1 cellular context compared by ENCODE assay signal in the genomic region with DNA sequence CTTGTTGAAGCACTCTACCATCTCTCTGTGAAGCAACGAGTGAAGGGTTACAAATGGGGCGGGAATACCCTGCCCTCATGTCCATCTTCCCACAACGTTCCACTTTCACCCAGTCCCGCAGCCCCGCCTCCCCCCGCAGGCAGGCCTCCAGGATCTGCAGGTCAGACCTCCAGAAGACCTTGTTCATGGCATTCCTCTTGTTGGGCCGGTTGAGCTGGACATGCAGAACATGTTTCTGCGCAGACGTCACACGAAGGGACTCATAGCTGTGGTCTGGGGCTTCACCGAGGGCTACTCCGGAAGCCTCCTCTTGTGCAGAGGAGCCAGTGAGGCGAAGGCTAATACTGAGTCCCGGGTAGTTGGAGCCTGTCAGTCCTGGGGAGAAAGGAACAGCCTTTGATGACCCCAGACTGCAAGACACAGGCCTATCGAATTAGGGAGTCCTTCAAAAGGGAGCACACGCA.
TF ChIP-seq lines count a peak whose summit lies in the region.

No MANE protein-coding gene starts in this region.

TF ChIP-seq in HepG2, 621 proteins besides CTCF, POLR2A, EP300 and RAD21 (continued from another document and continues in another):
- TF ChIP-seq, protein P1, sequence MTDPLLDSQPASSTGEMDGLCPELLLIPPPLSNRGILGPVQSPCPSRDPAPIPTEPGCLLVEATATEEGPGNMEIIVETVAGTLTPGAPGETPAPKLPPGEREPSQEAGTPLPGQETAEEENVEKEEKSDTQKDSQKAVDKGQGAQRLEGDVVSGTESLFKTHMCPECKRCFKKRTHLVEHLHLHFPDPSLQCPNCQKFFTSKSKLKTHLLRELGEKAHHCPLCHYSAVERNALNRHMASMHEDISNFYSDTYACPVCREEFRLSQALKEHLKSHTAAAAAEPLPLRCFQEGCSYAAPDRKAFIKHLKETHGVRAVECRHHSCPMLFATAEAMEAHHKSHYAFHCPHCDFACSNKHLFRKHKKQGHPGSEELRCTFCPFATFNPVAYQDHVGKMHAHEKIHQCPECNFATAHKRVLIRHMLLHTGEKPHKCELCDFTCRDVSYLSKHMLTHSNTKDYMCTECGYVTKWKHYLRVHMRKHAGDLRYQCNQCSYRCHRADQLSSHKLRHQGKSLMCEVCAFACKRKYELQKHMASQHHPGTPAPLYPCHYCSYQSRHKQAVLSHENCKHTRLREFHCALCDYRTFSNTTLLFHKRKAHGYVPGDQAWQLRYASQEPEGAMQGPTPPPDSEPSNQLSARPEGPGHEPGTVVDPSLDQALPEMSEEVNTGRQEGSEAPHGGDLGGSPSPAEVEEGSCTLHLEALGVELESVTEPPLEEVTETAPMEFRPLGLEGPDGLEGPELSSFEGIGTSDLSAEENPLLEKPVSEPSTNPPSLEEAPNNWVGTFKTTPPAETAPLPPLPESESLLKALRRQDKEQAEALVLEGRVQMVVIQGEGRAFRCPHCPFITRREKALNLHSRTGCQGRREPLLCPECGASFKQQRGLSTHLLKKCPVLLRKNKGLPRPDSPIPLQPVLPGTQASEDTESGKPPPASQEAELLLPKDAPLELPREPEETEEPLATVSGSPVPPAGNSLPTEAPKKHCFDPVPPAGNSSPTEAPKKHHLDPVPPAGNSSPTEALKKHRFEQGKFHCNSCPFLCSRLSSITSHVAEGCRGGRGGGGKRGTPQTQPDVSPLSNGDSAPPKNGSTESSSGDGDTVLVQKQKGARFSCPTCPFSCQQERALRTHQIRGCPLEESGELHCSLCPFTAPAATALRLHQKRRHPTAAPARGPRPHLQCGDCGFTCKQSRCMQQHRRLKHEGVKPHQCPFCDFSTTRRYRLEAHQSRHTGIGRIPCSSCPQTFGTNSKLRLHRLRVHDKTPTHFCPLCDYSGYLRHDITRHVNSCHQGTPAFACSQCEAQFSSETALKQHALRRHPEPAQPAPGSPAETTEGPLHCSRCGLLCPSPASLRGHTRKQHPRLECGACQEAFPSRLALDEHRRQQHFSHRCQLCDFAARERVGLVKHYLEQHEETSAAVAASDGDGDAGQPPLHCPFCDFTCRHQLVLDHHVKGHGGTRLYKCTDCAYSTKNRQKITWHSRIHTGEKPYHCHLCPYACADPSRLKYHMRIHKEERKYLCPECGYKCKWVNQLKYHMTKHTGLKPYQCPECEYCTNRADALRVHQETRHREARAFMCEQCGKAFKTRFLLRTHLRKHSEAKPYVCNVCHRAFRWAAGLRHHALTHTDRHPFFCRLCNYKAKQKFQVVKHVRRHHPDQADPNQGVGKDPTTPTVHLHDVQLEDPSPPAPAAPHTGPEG (CRISPR knock-in tag; IDR thresholded peaks at IDR 0.05) = peak; percentile 59; the same call in 1 of the 2 replicates
- TF ChIP-seq HCFC1 (IDR thresholded peaks at IDR 0.05; ENCODE audit: low read depth, low read length) (no peak), ZNF747 (CRISPR knock-in tag; IDR thresholded peaks at IDR 0.05; ENCODE audit: borderline replicate concordance) (peak; percentile 28; the same call in 1 of the 2 replicates), ZNF530 (CRISPR knock-in tag; IDR thresholded peaks at IDR 0.05; ENCODE audit: low read depth) (no peak), ZNF75D (CRISPR knock-in tag; IDR thresholded peaks at IDR 0.05; ENCODE audit: borderline replicate concordance) (no peak), HIVEP1 (CRISPR knock-in tag; IDR thresholded peaks at IDR 0.05) (peak; percentile 40; the same call in 1 of the 2 replicates), KMT2A (CRISPR knock-in tag; IDR thresholded peaks at IDR 0.05) (no peak), NFKB2 (CRISPR knock-in tag; IDR thresholded peaks at IDR 0.05; ENCODE audit: borderline replicate concordance) (peak; percentile 78; the same call in 1 of the 2 replicates), PPARG (CRISPR knock-in tag; conservative IDR thresholded peaks at IDR 0.05) (peak; percentile 99), SAFB2 (CRISPR knock-in tag; IDR thresholded peaks at IDR 0.05; ENCODE audit: borderline replicate concordance, low read depth) (no peak; the same call in 1 of the 2 replicates), NFKBIZ (CRISPR knock-in tag; IDR thresholded peaks at IDR 0.05) (no peak), SNAPC2 (CRISPR knock-in tag; IDR thresholded peaks at IDR 0.05) (no peak), SP5 (CRISPR knock-in tag; IDR thresholded peaks at IDR 0.05; ENCODE audit: borderline replicate concordance, low read depth) (peak; percentile 92), ZBTB1 (CRISPR knock-in tag; IDR thresholded peaks at IDR 0.05; ENCODE audit: borderline replicate concordance) (no peak), RBM39 (IDR thresholded peaks at IDR 0.05; ENCODE audit: low read depth, low read length, poor library complexity, severe bottlenecking) (peak; percentile 36), MAZ (IDR thresholded peaks at IDR 0.05; ENCODE audit: borderline replicate concordance, low read depth, low read length) (0 out of 2 replicates have a peak, but pooled peaks have one; percentile 43), MAZ (CRISPR knock-in tag; IDR thresholded peaks at IDR 0.05; ENCODE audit: low read depth) (no peak; the same call in 1 of the 2 replicates), ZNF549 (CRISPR knock-in tag; IDR thresholded peaks at IDR 0.05) (no peak), ZNF816 (CRISPR knock-in tag; IDR thresholded peaks at IDR 0.05; ENCODE audit: borderline replicate concordance) (0 out of 2 replicates have a peak, but pooled peaks have one; percentile 16), ZNF629 (CRISPR knock-in tag; conservative IDR thresholded peaks at IDR 0.05) (0 out of 2 replicates have a peak, but pooled peaks have one; percentile 20), ZC3H4 (CRISPR knock-in tag; IDR thresholded peaks at IDR 0.05; ENCODE audit: borderline replicate concordance) (no peak), JARID2 (CRISPR knock-in tag; IDR thresholded peaks at IDR 0.05; ENCODE audit: insufficient replicate concordance) (no peak), ARHGAP35 (CRISPR knock-in tag; IDR thresholded peaks at IDR 0.05; ENCODE audit: borderline replicate concordance) (no peak), ZFP37 (CRISPR knock-in tag; IDR thresholded peaks at IDR 0.05; ENCODE audit: borderline replicate concordance) (no peak), ZNF12 (CRISPR knock-in tag; IDR thresholded peaks at IDR 0.05) (peak; percentile 32; the same call in 1 of the 2 replicates), ZNF296 (CRISPR knock-in tag; conservative IDR thresholded peaks at IDR 0.05) (peak; percentile 76; the same call in 1 of the 2 replicates), BCL6 (CRISPR knock-in tag; IDR thresholded peaks at IDR 0.05) (0 out of 2 replicates have a peak, but pooled peaks have one; percentile 23), ZNF30 (CRISPR knock-in tag; IDR thresholded peaks at IDR 0.05) (0 out of 2 replicates have a peak, but pooled peaks have one; percentile 25), CBX5 (CRISPR knock-in tag; IDR thresholded peaks at IDR 0.05; ENCODE audit: borderline replicate concordance) (peak; percentile 31; the same call in 1 of the 2 replicates), KDM1A (CRISPR knock-in tag; IDR thresholded peaks at IDR 0.05) (0 out of 2 replicates have a peak, but pooled peaks have one; percentile 6), HNRNPK (IDR thresholded peaks at IDR 0.05; ENCODE audit: low read depth, low read length, poor library complexity, severe bottlenecking) (no peak), ZNF788 (CRISPR knock-in tag; IDR thresholded peaks at IDR 0.05; ENCODE audit: borderline replicate concordance) (0 out of 2 replicates have a peak, but pooled peaks have one; percentile 23), ZKSCAN8 (CRISPR knock-in tag; IDR thresholded peaks at IDR 0.05; ENCODE audit: borderline replicate concordance) (no peak), ZNF556 (CRISPR knock-in tag; IDR thresholded peaks at IDR 0.05; ENCODE audit: borderline replicate concordance) (peak; percentile 37), IRF2 (CRISPR knock-in tag; IDR thresholded peaks at IDR 0.05) (no peak), BRD4 (CRISPR knock-in tag; IDR thresholded peaks at IDR 0.05) (peak; percentile 17; the same call in 1 of the 2 replicates), ZNF644 (CRISPR knock-in tag; IDR thresholded peaks at IDR 0.05; ENCODE audit: low read depth) (no peak), GABPA (IDR thresholded peaks at IDR 0.05; ENCODE audit: low read depth, low read length) (peak; percentile 12; the same call in 1 of the 2 replicates), GABPA (CRISPR knock-in tag; IDR thresholded peaks at IDR 0.05; ENCODE audit: low read depth) (no peak; the same call in 1 of the 2 replicates), RXRA (CRISPR knock-in tag; IDR thresholded peaks at IDR 0.05) (peak; percentile 87; the same call in 1 of the 2 replicates), ZMYM3 (CRISPR knock-in tag; IDR thresholded peaks at IDR 0.05) (peak; percentile 78)
- TF ChIP-seq, protein P2, sequence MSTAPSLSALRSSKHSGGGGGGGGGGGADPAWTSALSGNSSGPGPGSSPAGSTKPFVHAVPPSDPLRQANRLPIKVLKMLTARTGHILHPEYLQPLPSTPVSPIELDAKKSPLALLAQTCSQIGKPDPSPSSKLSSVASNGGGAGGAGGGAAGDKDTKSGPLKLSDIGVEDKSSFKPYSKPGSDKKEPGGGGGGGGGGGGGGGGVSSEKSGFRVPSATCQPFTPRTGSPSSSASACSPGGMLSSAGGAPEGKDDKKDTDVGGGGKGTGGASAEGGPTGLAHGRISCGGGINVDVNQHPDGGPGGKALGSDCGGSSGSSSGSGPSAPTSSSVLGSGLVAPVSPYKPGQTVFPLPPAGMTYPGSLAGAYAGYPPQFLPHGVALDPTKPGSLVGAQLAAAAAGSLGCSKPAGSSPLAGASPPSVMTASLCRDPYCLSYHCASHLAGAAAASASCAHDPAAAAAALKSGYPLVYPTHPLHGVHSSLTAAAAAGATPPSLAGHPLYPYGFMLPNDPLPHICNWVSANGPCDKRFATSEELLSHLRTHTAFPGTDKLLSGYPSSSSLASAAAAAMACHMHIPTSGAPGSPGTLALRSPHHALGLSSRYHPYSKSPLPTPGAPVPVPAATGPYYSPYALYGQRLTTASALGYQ (CRISPR knock-in tag; IDR thresholded peaks at IDR 0.05) = 0 out of 2 replicates have a peak, but pooled peaks have one; percentile 50
- TF ChIP-seq, protein P3, sequence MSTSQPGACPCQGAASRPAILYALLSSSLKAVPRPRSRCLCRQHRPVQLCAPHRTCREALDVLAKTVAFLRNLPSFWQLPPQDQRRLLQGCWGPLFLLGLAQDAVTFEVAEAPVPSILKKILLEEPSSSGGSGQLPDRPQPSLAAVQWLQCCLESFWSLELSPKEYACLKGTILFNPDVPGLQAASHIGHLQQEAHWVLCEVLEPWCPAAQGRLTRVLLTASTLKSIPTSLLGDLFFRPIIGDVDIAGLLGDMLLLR (CRISPR knock-in tag; IDR thresholded peaks at IDR 0.05) = 0 out of 2 replicates have a peak, but pooled peaks have one; percentile 17
- TF ChIP-seq, protein P4, sequence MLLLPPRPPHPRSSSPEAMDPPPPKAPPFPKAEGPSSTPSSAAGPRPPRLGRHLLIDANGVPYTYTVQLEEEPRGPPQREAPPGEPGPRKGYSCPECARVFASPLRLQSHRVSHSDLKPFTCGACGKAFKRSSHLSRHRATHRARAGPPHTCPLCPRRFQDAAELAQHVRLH (CRISPR knock-in tag; IDR thresholded peaks at IDR 0.05; ENCODE audit: borderline replicate concordance, low read depth) = no peak
- TF ChIP-seq, protein P5, sequence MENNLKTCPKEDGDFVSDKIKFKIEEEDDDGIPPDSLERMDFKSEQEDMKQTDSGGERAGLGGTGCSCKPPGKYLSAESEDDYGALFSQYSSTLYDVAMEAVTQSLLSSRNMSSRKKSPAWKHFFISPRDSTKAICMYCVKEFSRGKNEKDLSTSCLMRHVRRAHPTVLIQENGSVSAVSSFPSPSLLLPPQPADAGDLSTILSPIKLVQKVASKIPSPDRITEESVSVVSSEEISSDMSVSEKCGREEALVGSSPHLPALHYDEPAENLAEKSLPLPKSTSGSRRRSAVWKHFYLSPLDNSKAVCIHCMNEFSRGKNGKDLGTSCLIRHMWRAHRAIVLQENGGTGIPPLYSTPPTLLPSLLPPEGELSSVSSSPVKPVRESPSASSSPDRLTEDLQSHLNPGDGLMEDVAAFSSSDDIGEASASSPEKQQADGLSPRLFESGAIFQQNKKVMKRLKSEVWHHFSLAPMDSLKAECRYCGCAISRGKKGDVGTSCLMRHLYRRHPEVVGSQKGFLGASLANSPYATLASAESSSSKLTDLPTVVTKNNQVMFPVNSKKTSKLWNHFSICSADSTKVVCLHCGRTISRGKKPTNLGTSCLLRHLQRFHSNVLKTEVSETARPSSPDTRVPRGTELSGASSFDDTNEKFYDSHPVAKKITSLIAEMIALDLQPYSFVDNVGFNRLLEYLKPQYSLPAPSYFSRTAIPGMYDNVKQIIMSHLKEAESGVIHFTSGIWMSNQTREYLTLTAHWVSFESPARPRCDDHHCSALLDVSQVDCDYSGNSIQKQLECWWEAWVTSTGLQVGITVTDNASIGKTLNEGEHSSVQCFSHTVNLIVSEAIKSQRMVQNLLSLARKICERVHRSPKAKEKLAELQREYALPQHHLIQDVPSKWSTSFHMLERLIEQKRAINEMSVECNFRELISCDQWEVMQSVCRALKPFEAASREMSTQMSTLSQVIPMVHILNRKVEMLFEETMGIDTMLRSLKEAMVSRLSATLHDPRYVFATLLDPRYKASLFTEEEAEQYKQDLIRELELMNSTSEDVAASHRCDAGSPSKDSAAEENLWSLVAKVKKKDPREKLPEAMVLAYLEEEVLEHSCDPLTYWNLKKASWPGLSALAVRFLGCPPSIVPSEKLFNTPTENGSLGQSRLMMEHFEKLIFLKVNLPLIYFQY (CRISPR knock-in tag; IDR thresholded peaks at IDR 0.05; ENCODE audit: borderline replicate concordance) = peak; percentile 64
- TF ChIP-seq, protein P6, sequence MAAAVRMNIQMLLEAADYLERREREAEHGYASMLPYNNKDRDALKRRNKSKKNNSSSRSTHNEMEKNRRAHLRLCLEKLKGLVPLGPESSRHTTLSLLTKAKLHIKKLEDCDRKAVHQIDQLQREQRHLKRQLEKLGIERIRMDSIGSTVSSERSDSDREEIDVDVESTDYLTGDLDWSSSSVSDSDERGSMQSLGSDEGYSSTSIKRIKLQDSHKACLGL (CRISPR knock-in tag; IDR thresholded peaks at IDR 0.05) = no peak
- TF ChIP-seq, protein P7, sequence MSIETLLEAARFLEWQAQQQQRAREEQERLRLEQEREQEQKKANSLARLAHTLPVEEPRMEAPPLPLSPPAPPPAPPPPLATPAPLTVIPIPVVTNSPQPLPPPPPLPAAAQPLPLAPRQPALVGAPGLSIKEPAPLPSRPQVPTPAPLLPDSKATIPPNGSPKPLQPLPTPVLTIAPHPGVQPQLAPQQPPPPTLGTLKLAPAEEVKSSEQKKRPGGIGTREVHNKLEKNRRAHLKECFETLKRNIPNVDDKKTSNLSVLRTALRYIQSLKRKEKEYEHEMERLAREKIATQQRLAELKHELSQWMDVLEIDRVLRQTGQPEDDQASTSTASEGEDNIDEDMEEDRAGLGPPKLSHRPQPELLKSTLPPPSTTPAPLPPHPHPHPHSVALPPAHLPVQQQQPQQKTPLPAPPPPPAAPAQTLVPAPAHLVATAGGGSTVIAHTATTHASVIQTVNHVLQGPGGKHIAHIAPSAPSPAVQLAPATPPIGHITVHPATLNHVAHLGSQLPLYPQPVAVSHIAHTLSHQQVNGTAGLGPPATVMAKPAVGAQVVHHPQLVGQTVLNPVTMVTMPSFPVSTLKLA (IDR thresholded peaks at IDR 0.05) = no peak
- TF ChIP-seq, protein P8, sequence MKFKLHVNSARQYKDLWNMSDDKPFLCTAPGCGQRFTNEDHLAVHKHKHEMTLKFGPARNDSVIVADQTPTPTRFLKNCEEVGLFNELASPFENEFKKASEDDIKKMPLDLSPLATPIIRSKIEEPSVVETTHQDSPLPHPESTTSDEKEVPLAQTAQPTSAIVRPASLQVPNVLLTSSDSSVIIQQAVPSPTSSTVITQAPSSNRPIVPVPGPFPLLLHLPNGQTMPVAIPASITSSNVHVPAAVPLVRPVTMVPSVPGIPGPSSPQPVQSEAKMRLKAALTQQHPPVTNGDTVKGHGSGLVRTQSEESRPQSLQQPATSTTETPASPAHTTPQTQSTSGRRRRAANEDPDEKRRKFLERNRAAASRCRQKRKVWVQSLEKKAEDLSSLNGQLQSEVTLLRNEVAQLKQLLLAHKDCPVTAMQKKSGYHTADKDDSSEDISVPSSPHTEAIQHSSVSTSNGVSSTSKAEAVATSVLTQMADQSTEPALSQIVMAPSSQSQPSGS (CRISPR knock-in tag; IDR thresholded peaks at IDR 0.05) = no peak; the same call in 1 of the 2 replicates
